15 cellular contexts compared by ENCODE assay signal in genomic region chr19:29704562-29705558, GRCh38. TPM values are rescaled to one million over a fixed set of nuclear protein-coding genes. Genes with fewer than 3 reads are reported as not detected.
DNase-seq lines count a peak whose midpoint lies in the region; ATAC-seq and TF ChIP-seq lines count a peak whose summit lies in the region.
"Had no signal": no experiment of that assay in that cellular context is flagged by ENCODE, and none has a peak within 500 bp of the region (broad histone marks: within the 10 kb centered on the region; RNA-seq: fewer than 3 reads in every experiment).

No MANE protein-coding gene starts in this region.

- no peak for DNase-seq in activated CD4-positive, alpha-beta T cell treated with anti-CD3 and anti-CD28 coated beads, Interleukin-2, amount 10 ng/mL, durations not matched to agents 7 days and 5 days
- no peak for DNase-seq in activated CD4-positive, alpha-beta T cell treated with anti-CD3 and anti-CD28 coated beads for 4 hours
- DNase-seq in T-cell (no peak), osteoblast (ENCODE audit: insufficient read length, low spot score, missing footprints) (peak; percentile 49), dedifferentiated amniotic fluid mesenchymal stem cell (ENCODE audit: extremely low spot score) (no peak), upper lobe of left lung (no peak), globus pallidus (ENCODE audit: low spot score) (no peak)
- DNase-seq: GM23248, IMR-90, ovary, Peyer's patch, transverse colon had no signal

- H3K36me3 ChIP-seq in osteoblast (ENCODE audit: insufficient read depth, low read length), result peaks cover 47% of the 10 kb centered on the region
- H3K36me3 ChIP-seq in upper lobe of left lung, result peaks cover 9 to 61% (median 42%) of the 10 kb centered on the region in 4 donors
- H3K36me3 ChIP-seq: ovary had no signal

- POLR2A ChIA-PET in activated CD4-positive, alpha-beta T cell treated with anti-CD3 and anti-CD28 coated beads, Interleukin-2, amount 10 ng/mL, durations not matched to agents 7 days and 5 days (lab: Charles Lee), result no interaction called here
- POLR2A ChIA-PET in T-cell (lab: Charles Lee), result interaction anchor here in 1 of 2 donors (1.0 kb wide), 1 partner anchor 94 kb away, joined by 4 read pairs; no protein-coding TSS in a partner anchor

- H3K27ac Mint-ChIP-seq in activated CD4-positive, alpha-beta T cell treated with anti-CD3 and anti-CD28 coated beads, Interleukin-2, amount 10 ng/mL, durations not matched to agents 7 days and 5 days, result peak overlapping the region; percentile 77
- peak overlapping the region; percentile 83 to 86 for H3K27ac Mint-ChIP-seq in T-cell

- H3K27ac ChIP-seq in osteoblast (ENCODE audit: low read depth, low read length) (no peak overlapping the region), upper lobe of left lung (no peak overlapping the region)
- H3K27ac ChIP-seq: GM23248, ovary, Peyer's patch, transverse colon had no signal

- peaks cover 49% of the 10 kb centered on the region for H3K36me3 Mint-ChIP-seq in activated CD4-positive, alpha-beta T cell treated with anti-CD3 and anti-CD28 coated beads, Interleukin-2, amount 10 ng/mL, durations not matched to agents 7 days and 5 days (ENCODE audit: low read depth)
- H3K36me3 Mint-ChIP-seq in T-cell, result peaks cover 26% of the 10 kb centered on the region

- CTCF ChIA-PET in activated CD4-positive, alpha-beta T cell treated with anti-CD3 and anti-CD28 coated beads, Interleukin-2, amount 10 ng/mL, durations not matched to agents 7 days and 5 days (lab: Charles Lee), result interaction anchor here (1.3 to 1.9 kb wide), 4 partner anchors 10 to 224 kb away, joined by 3 to 7 read pairs (median 6); no protein-coding TSS in a partner anchor
- CTCF ChIA-PET in T-cell (lab: Charles Lee), result interaction anchor here in 1 of 2 donors (0.6 to 1.4 kb wide), 3 partner anchors 9 to 24 kb away, joined by 3 to 4 read pairs (median 3); no protein-coding TSS in a partner anchor

- H3K27me3 Mint-ChIP-seq in activated CD4-positive, alpha-beta T cell treated with anti-CD3 and anti-CD28 coated beads, Interleukin-2, amount 10 ng/mL, durations not matched to agents 7 days and 5 days, result no peaks in the 10 kb centered on the region
- no peaks in the 10 kb centered on the region for H3K27me3 Mint-ChIP-seq in T-cell

- TF ChIP-seq CTCF in osteoblast (IDR thresholded peaks at IDR 0.05; ENCODE audit: extremely low read depth, low read depth, low read length), result no peak
- TF ChIP-seq CTCF in upper lobe of left lung (IDR thresholded peaks at IDR 0.05), result no peak

- H3K9me3 ChIP-seq in osteoblast (ENCODE audit: low read depth, low read length) (no peaks in the 10 kb centered on the region), upper lobe of left lung (no peaks in the 10 kb centered on the region)
- H3K9me3 ChIP-seq: ovary, Peyer's patch, transverse colon had no signal

- H3K79me2 ChIP-seq in osteoblast (ENCODE audit: insufficient read depth, low read length), result peaks cover 30% of the 10 kb centered on the region

- no peak for TF ChIP-seq EP300 in upper lobe of left lung (IDR thresholded peaks at IDR 0.05)

- H3K4me3 ChIP-seq in osteoblast (ENCODE audit: insufficient read depth, low read length) (no peak overlapping the region), upper lobe of left lung (no peak overlapping the region)
- H3K4me3 ChIP-seq: GM23248, ovary, Peyer's patch, transverse colon had no signal

- H3K27me3 ChIP-seq in osteoblast (ENCODE audit: insufficient read depth, low read length) (no peaks in the 10 kb centered on the region), upper lobe of left lung (no peaks in the 10 kb centered on the region)
- H3K27me3 ChIP-seq: ovary, Peyer's patch, transverse colon had no signal

- H3K4me2 ChIP-seq in osteoblast (ENCODE audit: insufficient read depth, low read length), result no peak overlapping the region

- WGBS in upper lobe of left lung, 2 donors, result 90 to 92% methylated on average over 14 of the region's 14 CpGs

- peaks cover 13% of the 10 kb centered on the region for H4K20me1 ChIP-seq in osteoblast (ENCODE audit: insufficient read depth, low read length)

- H3K4me1 ChIP-seq in osteoblast (ENCODE audit: insufficient read depth, low read length) (peaks cover 13% of the 10 kb centered on the region), upper lobe of left lung (no peaks in the 10 kb centered on the region)

- H2AFZ ChIP-seq in osteoblast (ENCODE audit: low read length), result no peak overlapping the region
- H2AFZ ChIP-seq: GM23248 had no signal

- ATAC-seq in GM21619 (IDR thresholded peaks at IDR 0.05; ENCODE audit: unreplicated experiment) (peak; percentile 60), T-cell (replicated peaks in 1 of 4) (peak in 1 of 4 experiments; percentile 51), upper lobe of left lung (ENCODE audit: low FRiP score in 2 of 2) (no peak)
- ATAC-seq: esophagus mucosa had no signal

- no peaks in the 10 kb centered on the region for H3K9me3 Mint-ChIP-seq in activated CD4-positive, alpha-beta T cell treated with anti-CD3 and anti-CD28 coated beads, Interleukin-2, amount 10 ng/mL, durations not matched to agents 7 days and 5 days
- H3K9me3 Mint-ChIP-seq in T-cell, result no peaks in the 10 kb centered on the region

- no peak overlapping the region for H3K4me3 Mint-ChIP-seq in activated CD4-positive, alpha-beta T cell treated with anti-CD3 and anti-CD28 coated beads, Interleukin-2, amount 10 ng/mL, durations not matched to agents 7 days and 5 days
- H3K4me3 Mint-ChIP-seq in T-cell, result no peak overlapping the region

- TF ChIP-seq POLR2A in upper lobe of left lung (IDR thresholded peaks at IDR 0.05), result no peak

- peaks cover 51% of the 10 kb centered on the region for H3K4me1 Mint-ChIP-seq in activated CD4-positive, alpha-beta T cell treated with anti-CD3 and anti-CD28 coated beads, Interleukin-2, amount 10 ng/mL, durations not matched to agents 7 days and 5 days
- H3K4me1 Mint-ChIP-seq in T-cell, result peaks cover 29 to 40% (median 34%) of the 10 kb centered on the region in 3 donors

RNA-seq across cellular contexts. Expression of gene C19orf12, which starts 10.2 kb away (rescaled TPM):
- 10 to 100 TPM; 36.5 to 38.8 TPM for total RNA-seq in activated CD4-positive, alpha-beta T cell treated with anti-CD3 and anti-CD28 coated beads, Interleukin-2, amount 10 ng/mL, durations not matched to agents 7 days and 5 days
- 10 to 100 TPM; 25.1 to 38.7 (median 34.2) TPM for total RNA-seq in T-cell
- 48.5 and 52.7 TPM in 2 replicates for total RNA-seq in osteoblast
- total RNA-seq in upper lobe of left lung, result 10 to 100 TPM; 11.4 to 30.4 (median 21.4) TPM

RNA-seq across cellular contexts. Expression of gene PLEKHF1, which starts 39.6 kb away (rescaled TPM):
- 10 to 100 TPM; 49.4 to 52.1 TPM for total RNA-seq in activated CD4-positive, alpha-beta T cell treated with anti-CD3 and anti-CD28 coated beads, Interleukin-2, amount 10 ng/mL, durations not matched to agents 7 days and 5 days
- total RNA-seq in T-cell (10 to 100 TPM; 13.2 to 42.6 (median 34.5) TPM), osteoblast (86.9 and 106 TPM in 2 replicates), upper lobe of left lung (10 to 100 TPM; 10.6 to 21.0 (median 14.2) TPM)
- total RNA-seq: A673 had no signal
